ENCODE assay signal across 1 cellular context in the genomic region with DNA sequence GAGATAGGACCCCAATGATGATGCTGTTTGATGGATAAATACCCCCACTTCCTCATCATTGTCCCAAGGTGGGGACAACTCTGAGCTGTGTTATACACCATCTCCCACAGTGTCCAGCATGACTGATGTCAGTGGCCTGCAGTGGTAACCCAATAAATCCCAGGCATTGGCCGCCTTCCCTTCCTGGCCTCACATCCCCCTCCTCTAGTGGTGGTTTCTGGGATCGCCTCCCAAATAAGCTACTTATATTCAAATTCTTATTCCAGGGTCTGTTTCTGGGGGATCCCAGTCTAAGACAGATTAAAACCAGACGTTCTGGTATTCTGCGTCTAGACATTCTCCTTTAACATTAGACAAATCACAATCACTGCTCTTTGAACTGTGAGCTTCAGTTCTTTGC.
TF ChIP-seq lines count a peak whose summit lies in the region.

No MANE protein-coding gene starts in this region.

TF ChIP-seq in SK-N-SH treated with all-trans-retinoic acid at 6 μM for 48 hours, 23 proteins besides CTCF, POLR2A, EP300 and RAD21 (continued from another document):
- no peak for TF ChIP-seq SNAI2 (CRISPR knock-in tag; IDR thresholded peaks at IDR 0.05)
- no peak for TF ChIP-seq ISL1 (CRISPR knock-in tag; IDR thresholded peaks at IDR 0.05)
- no peak for TF ChIP-seq GLIS3 (CRISPR knock-in tag; IDR thresholded peaks at IDR 0.05)
- TF ChIP-seq ZFP30 (CRISPR knock-in tag; IDR thresholded peaks at IDR 0.05), result no peak
- no peak for TF ChIP-seq TOX (CRISPR knock-in tag; IDR thresholded peaks at IDR 0.05; ENCODE audit: borderline replicate concordance)
- TF ChIP-seq BACH2 (CRISPR knock-in tag; IDR thresholded peaks at IDR 0.05; ENCODE audit: borderline replicate concordance), result no peak
- no peak for TF ChIP-seq ZNF8 (CRISPR knock-in tag; IDR thresholded peaks at IDR 0.05)
- TF ChIP-seq ZNF70 (CRISPR knock-in tag; IDR thresholded peaks at IDR 0.05), result no peak
- TF ChIP-seq TCF4 (CRISPR knock-in tag; IDR thresholded peaks at IDR 0.05; ENCODE audit: borderline replicate concordance), result no peak
- TF ChIP-seq RARB (CRISPR knock-in tag; IDR thresholded peaks at IDR 0.05), result no peak
